Comparison of ENCODE assay signal across 8 cellular contexts in the genomic region with DNA sequence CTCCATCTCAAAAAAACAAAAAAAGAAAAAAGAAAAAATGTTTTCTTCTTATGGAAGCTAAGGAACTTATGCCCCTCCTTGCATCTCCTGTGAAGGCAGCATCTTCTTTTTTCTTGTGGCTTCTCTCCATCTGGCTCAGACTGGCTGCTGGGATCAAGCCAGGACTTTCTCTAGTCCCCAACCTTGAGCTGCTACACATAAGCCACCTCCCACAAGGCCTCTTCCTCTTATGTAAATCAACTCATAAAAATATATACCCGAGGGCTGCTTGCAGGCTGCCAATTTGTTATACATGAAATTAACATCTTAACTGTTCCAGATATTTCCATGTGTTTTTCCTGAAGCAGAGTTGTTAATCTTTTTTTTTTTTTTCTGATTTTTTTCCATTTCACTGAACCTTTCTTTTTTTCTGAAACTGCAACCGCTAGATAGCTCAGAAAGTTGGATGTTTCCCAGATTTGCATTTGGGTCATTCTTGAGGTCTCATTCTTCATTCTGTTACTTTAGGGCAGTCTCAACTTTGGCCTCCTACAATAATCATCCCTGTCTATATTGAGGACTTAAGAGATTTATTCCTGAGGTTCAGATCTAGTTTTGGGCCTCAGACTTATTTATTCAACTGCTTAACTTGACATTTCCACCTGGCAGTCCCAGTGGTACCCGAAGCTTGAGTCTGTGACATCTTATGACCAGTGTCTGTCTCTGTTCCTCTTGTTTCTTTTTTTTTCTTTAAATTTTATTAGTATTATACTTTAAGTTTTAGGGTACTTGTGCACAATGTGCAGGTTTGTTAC. TPM values are rescaled to one million over a fixed set of nuclear protein-coding genes. Genes with fewer than 3 reads are reported as not detected.
DNase-seq lines count a peak whose midpoint lies in the region; ATAC-seq, FAIRE-seq and TF ChIP-seq lines count a peak whose summit lies in the region.

No MANE protein-coding gene starts in this region.

- H3K4me1 Mint-ChIP-seq in natural killer cell treated with Interleukin-12 subunit alpha and Interleukin-12 subunit beta and Interleukin-15 and Interleukin-18, amount 100 ng/mL, for 72 hours (ENCODE audit: low read depth in 2 of 2) = peaks cover 11 to 20% of the 10 kb centered on the region in 2 donors
- H3K4me1 Mint-ChIP-seq in glutamatergic neuron (ENCODE audit: low read depth, unreplicated experiment) = peaks cover 4% of the 10 kb centered on the region

- peak; percentile 71 for ATAC-seq in GM21381 (IDR thresholded peaks at IDR 0.05; ENCODE audit: unreplicated experiment)
- ATAC-seq in HG03571 (IDR thresholded peaks at IDR 0.05; ENCODE audit: unreplicated experiment) = peak; percentile 72
- no peak for ATAC-seq in natural killer cell treated with Interleukin-12 subunit alpha and Interleukin-12 subunit beta and Interleukin-15 and Interleukin-18, amount 100 ng/mL, for 72 hours

- TF ChIP-seq CTCF in spleen (IDR thresholded peaks at IDR 0.05 in 8 of 11, conservative IDR thresholded peaks at IDR 0.05 in 3 of 11) (no peak), glutamatergic neuron (IDR thresholded peaks at IDR 0.05; ENCODE audit: partially characterized antibody, unreplicated experiment) (no peak)

- no peaks in the 10 kb centered on the region for H3K27me3 Mint-ChIP-seq in natural killer cell treated with Interleukin-12 subunit alpha and Interleukin-12 subunit beta and Interleukin-15 and Interleukin-18, amount 100 ng/mL, for 72 hours
- no peaks in the 10 kb centered on the region for H3K27me3 Mint-ChIP-seq in glutamatergic neuron (ENCODE audit: unreplicated experiment)

- no peaks in the 10 kb centered on the region for H3K36me3 ChIP-seq in spleen

- no peaks in the 10 kb centered on the region for H3K9me3 Mint-ChIP-seq in natural killer cell treated with Interleukin-12 subunit alpha and Interleukin-12 subunit beta and Interleukin-15 and Interleukin-18, amount 100 ng/mL, for 72 hours
- H3K9me3 Mint-ChIP-seq in glutamatergic neuron (ENCODE audit: unreplicated experiment) = peaks cover 2% of the 10 kb centered on the region

- no peaks in the 10 kb centered on the region for H3K27me3 ChIP-seq in spleen (replicated peaks in 1 of 7)

- peak; percentile 18 for FAIRE-seq in colon (lab: Jason Lieb, UNC)

- no peak for TF ChIP-seq POLR2A in spleen (IDR thresholded peaks at IDR 0.05)

- H3K27ac ChIP-seq in spleen = peak overlapping the region in 6 of 8 donors; percentile 1 to 64 (median 52)

- H3K9me3 ChIP-seq in spleen = no peaks in the 10 kb centered on the region

- H3K27ac Mint-ChIP-seq in natural killer cell treated with Interleukin-12 subunit alpha and Interleukin-12 subunit beta and Interleukin-15 and Interleukin-18, amount 100 ng/mL, for 72 hours = no peak overlapping the region
- no peak overlapping the region for H3K27ac Mint-ChIP-seq in glutamatergic neuron (ENCODE audit: unreplicated experiment)

- DNase-seq in DMS 273 (lab: John Stamatoyannopoulos, UW; ENCODE audit: unreplicated experiment) (peak; percentile 60), spleen (no peak), glutamatergic neuron (no peak)
- DNase-seq in natural killer cell treated with Interleukin-12 subunit alpha and Interleukin-12 subunit beta and Interleukin-15 and Interleukin-18, amount 100 ng/mL, for 72 hours (ENCODE audit: low spot score) = no peak
- DNase-seq in central memory CD4-positive, alpha-beta T cell = no peak

- 26 to 42% (median 41%) methylated on average over 3 of the region's 3 CpGs for WGBS in spleen, 5 donors

- no peak overlapping the region for H3K4me3 ChIP-seq in spleen

- H3K36me3 Mint-ChIP-seq in natural killer cell treated with Interleukin-12 subunit alpha and Interleukin-12 subunit beta and Interleukin-15 and Interleukin-18, amount 100 ng/mL, for 72 hours = peaks cover 6% of the 10 kb centered on the region
- H3K36me3 Mint-ChIP-seq in glutamatergic neuron (ENCODE audit: unreplicated experiment) = no peaks in the 10 kb centered on the region

- H3K4me1 ChIP-seq in spleen = peaks cover 2 to 54% (median 29%) of the 10 kb centered on the region in 6 donors

- intact Hi-C loops in spleen (cut with DNase I; ENCODE audit: low total_unique reads) = no loop called here

- no peak overlapping the region for H3K4me3 Mint-ChIP-seq in natural killer cell treated with Interleukin-12 subunit alpha and Interleukin-12 subunit beta and Interleukin-15 and Interleukin-18, amount 100 ng/mL, for 72 hours
- no peak overlapping the region for H3K4me3 Mint-ChIP-seq in glutamatergic neuron (ENCODE audit: unreplicated experiment)

RNA-seq across cellular contexts. Expression of a gene that starts 10.3 kb away (rescaled TPM):
- total RNA-seq in spleen = 10 to 100 TPM; 24.3 to 49.6 (median 36.7) TPM
- polyA plus RNA-seq in spleen = 10 to 100 TPM in 2 of 3 donors, 1 to 10 TPM in 1; 9.6 to 16.0 (median 14.1) TPM
- total RNA-seq in natural killer cell treated with Interleukin-12 subunit alpha and Interleukin-12 subunit beta and Interleukin-15 and Interleukin-18, amount 100 ng/mL, for 72 hours = 10 to 100 TPM; 20.6 to 30.6 TPM
- 27.5 TPM for total RNA-seq in glutamatergic neuron (ENCODE audit: unreplicated experiment)

RNA-seq across cellular contexts. Expression of a gene that starts 15.9 kb away (rescaled TPM):
- total RNA-seq in spleen (10 to 100 TPM; 34.0 to 48.6 (median 40.6) TPM), glutamatergic neuron (ENCODE audit: unreplicated experiment) (28.4 TPM)
- 10 to 100 TPM in 1 of 3 donors, 1 to 10 TPM in 2; 4.8 to 12.4 (median 8.0) TPM for polyA plus RNA-seq in spleen
- 10 to 100 TPM; 21.5 to 37.0 TPM for total RNA-seq in natural killer cell treated with Interleukin-12 subunit alpha and Interleukin-12 subunit beta and Interleukin-15 and Interleukin-18, amount 100 ng/mL, for 72 hours

Comparison
In these comparisons a context has a peak if more than half of its experiments do, and no peak if none do; other contexts are left out.
1. ATAC-seq: peak in GM21381 (single experiment) and HG03571 (single experiment); none in natural killer cell treated with Interleukin-12 subunit alpha and Interleukin-12 subunit beta and Interleukin-15 and Interleukin-18, amount 100 ng/mL, for 72 hours (0 of 2).